17 cellular contexts compared by ENCODE assay signal in genomic region chr10:35707642-35708425, GRCh38.
DNase-seq lines count a peak whose midpoint lies in the region; TF ChIP-seq lines count a peak whose summit lies in the region.
"Had no signal": no experiment of that assay in that cellular context is flagged by ENCODE, and none has a peak within 500 bp of the region (broad histone marks: within the 10 kb centered on the region; RNA-seq: fewer than 3 reads in every experiment).

No MANE protein-coding gene starts in this region.

- H3K36me3 Mint-ChIP-seq in nephron (ENCODE audit: low read depth) (no peaks in the 10 kb centered on the region), chondrocyte (ENCODE audit: low read depth) (no peaks in the 10 kb centered on the region), Calu3 (ENCODE audit: insufficient read depth, unreplicated experiment) (no peaks in the 10 kb centered on the region)

- H3K27ac ChIP-seq in BLaER1 treated with 17β-estradiol and CSF1 and Interleukin-3, amounts not matched to agents 10 nM and 100 nM = peak overlapping the region in 6 of 11 experiments; percentile 30 to 85 (median 78); a peak in 12 of 22 replicates
- H3K27ac ChIP-seq: C4-2B had no signal

- no peak for TF ChIP-seq POLR2A in erythroblast (IDR thresholded peaks at IDR 0.05; ENCODE audit: low read length)

- H3K27me3 Mint-ChIP-seq in nephron (ENCODE audit: low read depth) (peaks cover under 1% of the 10 kb centered on the region), chondrocyte (ENCODE audit: low read depth) (peaks cover 1% of the 10 kb centered on the region), Calu3 (ENCODE audit: unreplicated experiment) (peaks cover 43% of the 10 kb centered on the region)

- H3K9me3 Mint-ChIP-seq in nephron (peaks cover 16% of the 10 kb centered on the region), chondrocyte (ENCODE audit: low read depth) (peaks cover 10% of the 10 kb centered on the region), Calu3 (ENCODE audit: low read depth, unreplicated experiment) (peaks cover 8% of the 10 kb centered on the region)

- no TSS peak for BruUV-seq in Calu3 (replicated peaks; lab: Mats Ljungman, UMichigan)

- intact Hi-C loops in Calu3 (cut with micrococcal nuclease; ENCODE audit: unreplicated experiment) = no loop called here

- no peak overlapping the region for H3K4me3 ChIP-seq in BLaER1 treated with 17β-estradiol and CSF1 and Interleukin-3, amounts not matched to agents 10 nM and 100 nM

- H4K20me1 ChIP-seq in BLaER1 treated with 17β-estradiol and CSF1 and Interleukin-3, amounts not matched to agents 10 nM and 100 nM = no peaks in the 10 kb centered on the region

- TF ChIP-seq CTCF in nephron (IDR thresholded peaks at IDR 0.05; ENCODE audit: unreplicated experiment in 3 of 3) = no peak
- TF ChIP-seq CTCF in chondrocyte (IDR thresholded peaks at IDR 0.05) = no peak
- no peak for TF ChIP-seq CTCF in Calu3 (IDR thresholded peaks at IDR 0.05; ENCODE audit: unreplicated experiment)

- H3K4me1 Mint-ChIP-seq in nephron = peaks cover 5% of the 10 kb centered on the region
- H3K4me1 Mint-ChIP-seq in chondrocyte (ENCODE audit: low read depth) = peaks cover 3% of the 10 kb centered on the region
- H3K4me1 Mint-ChIP-seq in Calu3 (ENCODE audit: low read depth, unreplicated experiment) = no peaks in the 10 kb centered on the region

- H3K4me2 ChIP-seq in BLaER1 treated with 17β-estradiol and CSF1 and Interleukin-3, amounts not matched to agents 10 nM and 100 nM = peak overlapping the region in 9 of 11 experiments; percentile 1 to 65 (median 30); a peak in 14 of 22 replicates
- H3K4me2 ChIP-seq: SK-N-SH had no signal

- peak overlapping the region; percentile 36 to 74 (median 46) for H3K27ac Mint-ChIP-seq in nephron
- H3K27ac Mint-ChIP-seq in chondrocyte (ENCODE audit: unreplicated experiment) = no peak overlapping the region
- H3K27ac Mint-ChIP-seq in Calu3 (ENCODE audit: unreplicated experiment) = no peak overlapping the region

- H3K4me3 Mint-ChIP-seq in nephron (no peak overlapping the region), chondrocyte (ENCODE audit: unreplicated experiment) (no peak overlapping the region), Calu3 (ENCODE audit: low read depth, unreplicated experiment) (no peak overlapping the region)

- H3K4me1 ChIP-seq in BLaER1 treated with 17β-estradiol and CSF1 and Interleukin-3, amounts not matched to agents 10 nM and 100 nM = peaks cover 0 to 23% (median 15%) of the 10 kb centered on the region in 10 experiments; a peak in 16 of 20 replicates

- peaks cover 0 to 28% (median 10%) of the 10 kb centered on the region in 11 experiments; a peak in 12 of 22 replicates for H3K9me3 ChIP-seq in BLaER1 treated with 17β-estradiol and CSF1 and Interleukin-3, amounts not matched to agents 10 nM and 100 nM (replicated peaks in 1 of 11)
- H3K9me3 ChIP-seq: SK-N-SH had no signal

- peak; percentile 41 for DNase-seq in NCI-H446 treated with DMSO at 0.1 percent for 48 hours (lab: John Stamatoyannopoulos, UW)
- peak; percentile 58 for DNase-seq in fibroblast of peridontal ligament (ENCODE audit: extremely low read depth)
- no peak for DNase-seq in chondrocyte (ENCODE audit: low spot score)
- no peak for DNase-seq in erythroblast (lab: John Stamatoyannopoulos, UW)
- DNase-seq in Calu3 = no peak
- no peak for DNase-seq in stimulated activated CD8-positive, alpha-beta memory T cell treated with anti-CD3 and anti-CD28 coated beads, Interleukin-4, amount 100 ng/mL, for 48 hours
- DNase-seq: KG1, MV-4-11, NCI-H1417 treated with DMSO at 0.1 percent for 48 hours, NCI-H2029, NCI-H510A, NCI-H748 treated with DMSO at 0.1 percent for 48 hours, SHP77, SK-N-SH had no signal

- H3K36me3 ChIP-seq in BLaER1 treated with 17β-estradiol and CSF1 and Interleukin-3, amounts not matched to agents 10 nM and 100 nM = no peaks in the 10 kb centered on the region

- no peaks in the 10 kb centered on the region for H3K27me3 ChIP-seq in BLaER1 treated with 17β-estradiol and CSF1 and Interleukin-3, amounts not matched to agents 10 nM and 100 nM

- CTCF ChIA-PET in Calu3 (lab: Charles Lee) = no interaction called here

- H3K9ac ChIP-seq in BLaER1 treated with 17β-estradiol and CSF1 and Interleukin-3, amounts not matched to agents 10 nM and 100 nM = peak overlapping the region in 5 of 11 experiments; percentile 3 to 53 (median 47); a peak in 7 of 22 replicates
- H3K9ac ChIP-seq: SK-N-SH had no signal

Comparison
In these comparisons a context has a peak if more than half of its experiments do, and no peak if none do; other contexts are left out.
1. DNase-seq: peak in NCI-H446 treated with DMSO at 0.1 percent for 48 hours (single experiment) and fibroblast of peridontal ligament (single experiment); none in chondrocyte (single experiment), erythroblast (0 of 2), Calu3 (single experiment) and stimulated activated CD8-positive, alpha-beta memory T cell treated with anti-CD3 and anti-CD28 coated beads, Interleukin-4, amount 100 ng/mL, for 48 hours (single experiment).
2. H3K27ac Mint-ChIP-seq: peak in nephron (3 of 3); none in chondrocyte (single experiment) and Calu3 (single experiment).